Comparison of ENCODE assay signal across 8 cellular contexts in genomic region chr5:122195784-122196394, GRCh38.
DNase-seq lines count a peak whose midpoint lies in the region; ATAC-seq and TF ChIP-seq lines count a peak whose summit lies in the region.

No MANE protein-coding gene starts in this region.

- H3K27ac Mint-ChIP-seq in osteocyte (ENCODE audit: unreplicated experiment), result no peak overlapping the region
- H3K27ac Mint-ChIP-seq in stimulated activated naive B cell treated with anti-CD40 and anti-IgM and Interleukin-4, amounts not matched to agents 10 μg/mL and 1 μg/mL and 100 μg/mL, for 72 hours, result no peak overlapping the region

- H3K27me3 Mint-ChIP-seq in osteocyte (ENCODE audit: unreplicated experiment), result peaks cover 38% of the 10 kb centered on the region
- peaks cover 0 to 15% of the 10 kb centered on the region in 2 donors for H3K27me3 Mint-ChIP-seq in stimulated activated naive B cell treated with anti-CD40 and anti-IgM and Interleukin-4, amounts not matched to agents 10 μg/mL and 1 μg/mL and 100 μg/mL, for 72 hours

- no peak for TF ChIP-seq EP300 in suprapubic skin (IDR thresholded peaks at IDR 0.05)

- H3K4me1 ChIP-seq in Peyer's patch (no peaks in the 10 kb centered on the region), suprapubic skin (no peaks in the 10 kb centered on the region)

- no peak overlapping the region for H3K4me3 Mint-ChIP-seq in osteocyte (ENCODE audit: unreplicated experiment)
- H3K4me3 Mint-ChIP-seq in stimulated activated naive B cell treated with anti-CD40 and anti-IgM and Interleukin-4, amounts not matched to agents 10 μg/mL and 1 μg/mL and 100 μg/mL, for 72 hours, result no peak overlapping the region

- peak in 5 of 6 experiments; percentile 14 to 56 (median 47) for TF ChIP-seq CTCF in Peyer's patch (IDR thresholded peaks at IDR 0.05)
- TF ChIP-seq CTCF in osteocyte (IDR thresholded peaks at IDR 0.05), result peak; percentile 84
- peak in 1 of 2 donors; percentile 48 for TF ChIP-seq CTCF in suprapubic skin (IDR thresholded peaks at IDR 0.05)

- ATAC-seq in stimulated activated naive B cell treated with anti-CD40 and anti-IgM and Interleukin-4, amounts not matched to agents 10 μg/mL and 1 μg/mL and 100 μg/mL, for 72 hours (replicated peaks), result no peak
- ATAC-seq in HG02870 (IDR thresholded peaks at IDR 0.05; ENCODE audit: unreplicated experiment), result no peak

- TF ChIP-seq POLR2A in Peyer's patch (IDR thresholded peaks at IDR 0.05) (no peak), erythroblast (IDR thresholded peaks at IDR 0.05; ENCODE audit: low read length) (no peak), suprapubic skin (IDR thresholded peaks at IDR 0.05) (no peak)

- 28% methylated on average over 3 of the region's 3 CpGs for WGBS in suprapubic skin

- H3K36me3 ChIP-seq in Peyer's patch (no peaks in the 10 kb centered on the region), suprapubic skin (no peaks in the 10 kb centered on the region)

- H3K27ac ChIP-seq in Peyer's patch (no peak overlapping the region), suprapubic skin (no peak overlapping the region)

- no peaks in the 10 kb centered on the region for H3K9me3 Mint-ChIP-seq in osteocyte (ENCODE audit: unreplicated experiment)
- H3K9me3 Mint-ChIP-seq in stimulated activated naive B cell treated with anti-CD40 and anti-IgM and Interleukin-4, amounts not matched to agents 10 μg/mL and 1 μg/mL and 100 μg/mL, for 72 hours, result no peaks in the 10 kb centered on the region

- H3K4me1 Mint-ChIP-seq in osteocyte (ENCODE audit: unreplicated experiment), result no peaks in the 10 kb centered on the region
- no peaks in the 10 kb centered on the region for H3K4me1 Mint-ChIP-seq in stimulated activated naive B cell treated with anti-CD40 and anti-IgM and Interleukin-4, amounts not matched to agents 10 μg/mL and 1 μg/mL and 100 μg/mL, for 72 hours

- DNase-seq in DMS53 (lab: John Stamatoyannopoulos, UW) (peak; percentile 75), LHCN-M2 (ENCODE audit: low read depth) (peak; percentile 47), Peyer's patch (no peak), erythroblast (lab: John Stamatoyannopoulos, UW) (peak; percentile 16 to 47), osteocyte (ENCODE audit: extremely low spot score, unreplicated experiment) (no peak), suprapubic skin (ENCODE audit: low spot score in 2 of 2) (no peak)
- no peak for DNase-seq in stimulated activated naive B cell treated with anti-CD40 and anti-IgM and Interleukin-4, amounts not matched to agents 10 μg/mL and 1 μg/mL and 100 μg/mL, for 72 hours

- H3K36me3 Mint-ChIP-seq in osteocyte (ENCODE audit: unreplicated experiment), result no peaks in the 10 kb centered on the region
- H3K36me3 Mint-ChIP-seq in stimulated activated naive B cell treated with anti-CD40 and anti-IgM and Interleukin-4, amounts not matched to agents 10 μg/mL and 1 μg/mL and 100 μg/mL, for 72 hours, result no peaks in the 10 kb centered on the region

- H3K27me3 ChIP-seq in Peyer's patch, result no peaks in the 10 kb centered on the region
- no peaks in the 10 kb centered on the region for H3K27me3 ChIP-seq in suprapubic skin

- H3K9me3 ChIP-seq in Peyer's patch (no peaks in the 10 kb centered on the region), suprapubic skin (no peaks in the 10 kb centered on the region)

- no peak overlapping the region for H3K4me3 ChIP-seq in Peyer's patch
- no peak overlapping the region for H3K4me3 ChIP-seq in suprapubic skin

Comparison
In these comparisons a context has a peak if more than half of its experiments do, and no peak if none do; other contexts are left out.
1. DNase-seq: peak in DMS53 (single experiment), LHCN-M2 (single experiment) and erythroblast (2 of 2); none in Peyer's patch (0 of 3), osteocyte (single experiment), stimulated activated naive B cell treated with anti-CD40 and anti-IgM and Interleukin-4, amounts not matched to agents 10 μg/mL and 1 μg/mL and 100 μg/mL, for 72 hours (single experiment) and suprapubic skin (0 of 2).